ENCODE assay signal across 8 cellular contexts in the genomic region with DNA sequence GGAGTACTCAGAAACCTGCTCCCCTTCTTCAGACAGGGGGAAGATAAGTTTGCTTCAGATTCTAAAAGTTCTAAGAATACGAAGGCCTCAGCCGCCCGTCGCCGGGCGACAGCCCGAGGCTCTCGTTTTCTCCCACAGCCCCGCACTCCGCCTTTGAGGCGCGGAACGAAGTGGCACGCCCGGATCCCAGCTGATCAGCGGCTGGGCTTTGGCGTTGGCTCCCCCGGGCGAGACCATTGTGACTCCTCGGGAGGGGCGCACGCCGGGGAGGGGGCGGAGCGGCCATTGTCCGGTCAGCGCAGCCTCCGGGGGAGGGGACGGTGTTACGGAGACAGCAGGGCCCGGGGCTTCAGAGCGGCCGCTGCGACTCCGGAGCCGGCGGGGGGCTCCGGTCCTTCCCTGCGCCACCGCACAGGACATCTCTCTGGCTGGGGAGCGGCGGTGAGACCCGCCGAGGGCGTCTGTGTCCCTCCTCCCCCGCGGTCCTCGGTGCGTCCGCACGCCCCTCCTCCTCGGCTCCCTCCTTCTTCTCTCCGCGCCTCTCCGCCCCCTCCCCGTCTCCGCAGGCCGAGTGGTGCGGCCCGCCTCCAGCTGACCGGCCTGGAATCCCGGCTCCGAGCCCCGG. TPM values are rescaled to one million over a fixed set of nuclear protein-coding genes. Genes with fewer than 3 reads are reported as not detected.
DNase-seq lines count a peak whose midpoint lies in the region; ATAC-seq and TF ChIP-seq lines count a peak whose summit lies in the region.

TSS of gene ZFAND3 (plus strand) at position 551 of the 625 bp plus-strand sequence. CDS start 219 bp downstream, outside the sequence.

- DNase-seq in BE2C (peak; percentile 97), NCI-H524 treated with DMSO at 0.1 percent for 48 hours (lab: John Stamatoyannopoulos, UW) (peak; percentile 32), kidney tubule cell (ENCODE audit: low spot score) (peak; percentile 96)
- DNase-seq in activated CD4-positive, alpha-beta T cell treated with anti-CD3 and anti-CD28 coated beads for 48 hours, result peak; percentile 95
- DNase-seq in stimulated activated CD4-positive, alpha-beta T cell treated with anti-CD3 and anti-CD28 coated beads, Interleukin-1b, Interleukin-23, amount 100 ng/mL, for 1 hour (ENCODE audit: low read depth in 2 of 2), result peak; percentile 73 to 80

- peak within 1 kb of the TSS; percentile 74 for H3K4me3 ChIP-seq in BE2C (ENCODE audit: low read depth, low read length)

- no peaks in the 10 kb centered on the region for H3K27me3 ChIP-seq in BE2C

- peak within 1 kb of the TSS; percentile 97 for H3K27ac ChIP-seq in cingulate gyrus (ENCODE audit: low read depth, low read length)

- H3K4me1 ChIP-seq in BE2C, result peaks cover 6% of the 10 kb centered on the region

- no peak for TF ChIP-seq CTCF in BE2C (IDR thresholded peaks at IDR 0.05; ENCODE audit: low read depth, low read length)

- H3K9me3 ChIP-seq in BE2C, result no peaks in the 10 kb centered on the region

- ATAC-seq in GM19324 (IDR thresholded peaks at IDR 0.05; ENCODE audit: low FRiP score, unreplicated experiment) (peak; percentile 89), HG03460 (IDR thresholded peaks at IDR 0.05; ENCODE audit: unreplicated experiment) (peak; percentile 81)

- H3K36me3 ChIP-seq in BE2C, result no peaks in the 10 kb centered on the region

RNA-seq across cellular contexts. Expression of gene ZFAND3, which starts in this region (rescaled TPM):
- 88.2 TPM for polyA plus RNA-seq in BE2C (2012; ENCODE audit: insufficient read depth, insufficient read length, low read depth)

Comparison
In these comparisons a context has a peak if more than half of its experiments do, and no peak if none do; other contexts are left out.
1. Peak in every context shown above with its lines: DNase-seq, ATAC-seq, H3K4me3 ChIP-seq and H3K27ac ChIP-seq.
2. DNase-seq: peak in every context shown above with its lines; median percentile 97 in BE2C; 96 in kidney tubule cell; 95 in activated CD4-positive, alpha-beta T cell treated with anti-CD3 and anti-CD28 coated beads for 48 hours; 76 in stimulated activated CD4-positive, alpha-beta T cell treated with anti-CD3 and anti-CD28 coated beads, Interleukin-1b, Interleukin-23, amount 100 ng/mL, for 1 hour; 32 in NCI-H524 treated with DMSO at 0.1 percent for 48 hours.